Comparison of ENCODE assay signal across 9 cellular contexts in the genomic region with DNA sequence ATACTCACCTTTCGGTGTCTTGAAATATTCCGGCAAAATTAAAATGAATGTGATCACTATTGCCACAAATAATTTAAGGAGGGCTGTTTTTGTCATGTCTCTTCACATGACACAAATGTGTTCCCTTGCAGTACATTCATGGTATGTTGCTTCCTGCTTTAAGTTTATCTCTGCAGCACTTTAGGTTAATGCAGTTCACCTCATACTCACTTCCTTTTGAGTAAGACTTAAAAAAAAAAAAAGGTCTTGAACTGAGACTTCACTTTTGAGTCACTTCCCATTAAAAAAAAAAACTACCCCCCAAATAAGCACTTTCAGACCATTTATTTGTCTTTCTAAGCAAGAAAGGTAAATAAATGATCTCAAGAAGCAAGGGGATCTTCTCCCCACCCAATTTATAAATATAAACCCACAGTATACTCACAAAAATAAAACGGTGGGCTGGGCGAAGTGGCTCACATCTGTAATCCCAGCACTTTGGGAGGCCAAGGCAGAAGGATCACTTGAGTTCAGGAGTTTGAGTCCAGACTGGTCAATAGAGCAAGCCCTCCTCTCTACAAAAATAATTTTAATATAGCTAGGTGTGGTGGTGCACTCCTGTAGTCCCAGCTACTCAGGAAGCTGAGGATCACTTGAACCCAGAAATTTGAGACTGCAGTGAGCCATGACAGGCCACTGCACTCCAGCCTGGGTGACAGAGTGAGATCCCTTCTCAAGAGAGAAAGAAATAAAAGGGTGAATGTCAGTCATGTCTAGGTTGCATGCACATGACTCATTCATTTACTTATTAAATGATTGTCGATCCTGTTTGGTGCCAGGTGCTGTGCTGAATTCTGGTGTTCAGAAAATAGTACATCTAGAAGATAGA. TPM values are rescaled to one million over a fixed set of nuclear protein-coding genes. Genes with fewer than 3 reads are reported as not detected.
DNase-seq lines count a peak whose midpoint lies in the region; ATAC-seq and TF ChIP-seq lines count a peak whose summit lies in the region.
"Had no signal": no experiment of that assay in that cellular context is flagged by ENCODE, and none has a peak within 500 bp of the region (broad histone marks: within the 10 kb centered on the region; RNA-seq: fewer than 3 reads in every experiment).

A gene with protein sequence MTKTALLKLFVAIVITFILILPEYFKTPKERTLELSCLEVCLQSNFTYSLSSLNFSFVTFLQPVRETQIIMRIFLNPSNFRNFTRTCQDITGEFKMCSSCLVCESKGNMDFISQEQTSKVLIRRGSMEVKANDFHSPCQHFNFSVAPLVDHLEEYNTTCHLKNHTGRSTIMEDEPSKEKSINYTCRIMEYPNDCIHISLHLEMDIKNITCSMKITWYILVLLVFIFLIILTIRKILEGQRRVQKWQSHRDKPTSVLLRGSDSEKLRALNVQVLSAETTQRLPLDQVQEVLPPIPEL (minus strand): TSS at position 192 of the 868 bp plus-strand sequence. CDS start 96 bp downstream, at position 96.

- intact Hi-C loops in T-helper 2 cell treated with Interferon-gamma antibody and Interleukin-4, amounts not matched to agents 100 ng/mL and 5 ng/mL, for 36 hours (cut with micrococcal nuclease) = loop anchor here (1.0 to 5.0 kb wide), 5 partner anchors 12 to 900 kb away; a partner anchor contains a TSS

- ATAC-seq in DND-41 (ENCODE audit: insufficient read depth, low read depth) (peak; percentile 87), GM19455 (IDR thresholded peaks at IDR 0.05; ENCODE audit: unreplicated experiment) (peak; percentile 54), HG03442 (IDR thresholded peaks at IDR 0.05; ENCODE audit: unreplicated experiment) (peak; percentile 55)

- no peaks in the 10 kb centered on the region for H3K36me3 ChIP-seq in DND-41 (ENCODE audit: insufficient read depth, low read length)

- DNase-seq in DND-41 (no peak), glomerular visceral epithelial cell (ENCODE audit: extremely low spot score) (peak; percentile 28), NCI-H2227 (lab: John Stamatoyannopoulos, UW; ENCODE audit: unreplicated experiment) (no peak), cerebellar cortex (ENCODE audit: low spot score) (no peak), DMS 273 (lab: John Stamatoyannopoulos, UW; ENCODE audit: unreplicated experiment) (no peak)

- TF ChIP-seq CTCF in DND-41 (IDR thresholded peaks at IDR 0.05; ENCODE audit: borderline replicate concordance, extremely low read depth, low read length, poor library complexity, severe bottlenecking) = no peak

- peak within 1 kb of the TSS; percentile 57 for H3K4me2 ChIP-seq in DND-41 (ENCODE audit: insufficient read depth, low read length)
- H3K4me2 ChIP-seq: KMS-11 had no signal

- peak within 1 kb of the TSS; percentile 65 for H2AFZ ChIP-seq in DND-41 (ENCODE audit: low read depth, low read length)

- peaks cover 12% of the 10 kb centered on the region for H3K79me2 ChIP-seq in DND-41 (ENCODE audit: insufficient read depth, low read length)

- no peaks in the 10 kb centered on the region for H3K27me3 ChIP-seq in DND-41 (ENCODE audit: insufficient read depth, low read length, poor library complexity)

- no peaks in the 10 kb centered on the region for H3K9me3 ChIP-seq in DND-41 (ENCODE audit: insufficient read depth, low read length, severe bottlenecking)

- no peaks in the 10 kb centered on the region for H4K20me1 ChIP-seq in DND-41 (ENCODE audit: insufficient read depth, low read length)

- peak within 1 kb of the TSS; percentile 25 to 52; a peak in 3 of 4 replicates for H3K4me3 ChIP-seq in DND-41 (ENCODE audit: low read depth in 1 of 2, low read length in 2 of 2)

- peak within 1 kb of the TSS; percentile 73 for H3K27ac ChIP-seq in DND-41 (ENCODE audit: low read length)
- H3K27ac ChIP-seq: KMS-11 had no signal

- peak within 1 kb of the TSS; percentile 51 for H3K9ac ChIP-seq in DND-41 (ENCODE audit: low read depth, low read length)
- H3K9ac ChIP-seq: KMS-11 had no signal

- H3K4me1 ChIP-seq in DND-41 (ENCODE audit: insufficient read depth, low read length) = peaks cover 48% of the 10 kb centered on the region

RNA-seq across cellular contexts. Expression of the gene that starts here (rescaled TPM):
- 20.5 and 22.3 TPM in 2 replicates for total RNA-seq in T-helper 2 cell treated with Interferon-gamma antibody and Interleukin-4, amounts not matched to agents 100 ng/mL and 5 ng/mL, for 36 hours
